Comparison of ENCODE assay signal across 12 cellular contexts in the genomic region with DNA sequence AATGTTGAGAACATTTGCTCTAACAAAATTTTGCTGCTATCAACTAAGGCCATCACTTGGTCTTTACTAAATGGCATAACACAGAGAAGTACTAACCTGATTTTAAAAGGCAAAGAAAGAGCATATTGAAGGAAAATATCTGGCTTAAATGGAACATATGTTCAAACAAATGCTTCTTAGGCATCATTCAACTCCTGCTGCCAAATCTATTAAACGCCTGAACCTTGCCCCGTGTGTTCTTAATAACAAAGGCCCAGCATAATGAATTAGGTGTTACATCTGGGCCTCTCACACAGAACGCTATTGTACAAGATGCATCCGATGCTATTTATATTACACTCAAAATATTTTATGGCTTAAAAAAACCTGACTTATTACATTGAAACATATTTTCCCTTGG.
"Had no signal": no experiment of that assay in that cellular context is flagged by ENCODE, and none has a peak within 500 bp of the region (broad histone marks: within the 10 kb centered on the region; RNA-seq: fewer than 3 reads in every experiment).

No MANE protein-coding gene starts in this region.

- DNase-seq: activated CD4-positive, alpha-beta memory T cell treated with anti-CD3 and anti-CD28 coated beads for 36 hours; activated naive CD4-positive, alpha-beta T cell; activated T-cell treated with anti-CD3 and anti-CD28 coated beads, Interleukin-2, amount 50 U/mL, for 72 hours; cortex of kidney; effector memory CD8-positive, alpha-beta T cell; hippocampal formation; kidney glomerular epithelial cell; stimulated activated CD4-positive, alpha-beta T cell treated with anti-CD3 and anti-CD28 coated beads, Interleukin-4, amount 100 ng/mL, for 1 hour; stimulated activated CD8-positive, alpha-beta memory T cell treated with anti-CD3 and anti-CD28 coated beads, Interleukin-4, amount 100 ng/mL, for 48 hours; stimulated activated naive CD8-positive, alpha-beta T cell treated with anti-CD3 and anti-CD28 coated beads, Interleukin-15, Interleukin-2, amounts not matched to agents 100 U/mL and 50 U/mL, for 24 hours; T-helper 9 cell; upper lobe of left lung had no signal

- H3K4me3 Mint-ChIP-seq: activated CD4-positive, alpha-beta memory T cell treated with anti-CD3 and anti-CD28 coated beads for 36 hours; activated T-cell treated with anti-CD3 and anti-CD28 coated beads, Interleukin-2, amount 50 U/mL, for 72 hours; effector memory CD8-positive, alpha-beta T cell had no signal

- H3K9me3 Mint-ChIP-seq: activated CD4-positive, alpha-beta memory T cell treated with anti-CD3 and anti-CD28 coated beads for 36 hours; activated T-cell treated with anti-CD3 and anti-CD28 coated beads, Interleukin-2, amount 50 U/mL, for 72 hours; effector memory CD8-positive, alpha-beta T cell had no signal

- H3K27ac Mint-ChIP-seq: activated CD4-positive, alpha-beta memory T cell treated with anti-CD3 and anti-CD28 coated beads for 36 hours; activated T-cell treated with anti-CD3 and anti-CD28 coated beads, Interleukin-2, amount 50 U/mL, for 72 hours had no signal

- ATAC-seq: activated T-cell treated with anti-CD3 and anti-CD28 coated beads, Interleukin-2, amount 50 U/mL, for 72 hours; effector memory CD8-positive, alpha-beta T cell; stimulated activated naive CD8-positive, alpha-beta T cell treated with anti-CD3 and anti-CD28 coated beads, Interleukin-15, Interleukin-2, amounts not matched to agents 100 U/mL and 50 U/mL, for 24 hours had no signal

- H3K27me3 Mint-ChIP-seq: activated CD4-positive, alpha-beta memory T cell treated with anti-CD3 and anti-CD28 coated beads for 36 hours; effector memory CD8-positive, alpha-beta T cell had no signal
